Comparison of ENCODE assay signal across 8 cellular contexts in the genomic region with DNA sequence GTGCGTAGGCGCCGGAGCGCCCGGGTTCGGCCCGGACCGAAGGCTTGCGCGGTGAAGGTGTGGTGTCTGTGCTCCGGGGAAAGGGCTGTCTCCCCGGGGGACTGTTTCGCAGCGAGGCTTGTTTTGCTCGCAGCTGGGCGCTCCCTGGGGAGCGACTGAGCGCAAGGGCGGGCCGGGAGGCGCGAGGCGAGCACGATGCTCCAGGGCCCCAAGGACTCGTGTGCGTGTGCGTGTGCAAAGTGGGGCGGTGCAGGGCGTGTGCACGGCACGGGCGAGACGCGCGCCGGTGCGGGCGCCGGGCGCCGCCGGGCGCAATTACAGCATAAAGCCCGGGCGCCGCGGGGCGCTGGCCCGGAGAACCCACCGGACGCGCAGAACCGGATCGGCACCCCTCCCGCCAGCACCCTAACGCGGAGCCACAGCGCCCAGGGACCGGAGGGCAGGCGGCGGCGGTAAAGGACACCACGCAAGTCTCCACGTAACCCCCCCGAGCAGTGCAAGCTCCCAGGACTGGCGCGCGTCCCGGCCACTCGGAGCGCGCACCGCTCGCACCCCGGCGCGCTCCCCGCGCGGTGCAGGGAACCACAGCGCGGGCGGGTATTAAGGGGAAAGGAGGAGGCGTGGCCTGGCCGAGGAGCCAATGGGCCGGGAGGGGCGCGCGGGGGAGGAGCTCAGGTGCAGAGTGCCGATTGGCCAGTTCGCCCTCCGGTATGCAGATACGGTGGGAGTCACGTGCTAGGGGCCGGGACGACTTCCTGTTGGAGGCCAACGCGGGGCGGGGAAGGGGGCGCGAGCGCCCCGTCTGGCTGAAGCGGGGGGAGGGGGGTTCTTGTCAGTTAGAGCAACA. TPM values are rescaled to one million over a fixed set of nuclear protein-coding genes. Genes with fewer than 3 reads are reported as not detected.
A peak's percentile ranks its signal among the peaks of the same experiment; 100 is the strongest.
DNase-seq lines count a peak whose midpoint lies in the region; ATAC-seq lines count a peak whose summit lies in the region.

A gene with protein sequence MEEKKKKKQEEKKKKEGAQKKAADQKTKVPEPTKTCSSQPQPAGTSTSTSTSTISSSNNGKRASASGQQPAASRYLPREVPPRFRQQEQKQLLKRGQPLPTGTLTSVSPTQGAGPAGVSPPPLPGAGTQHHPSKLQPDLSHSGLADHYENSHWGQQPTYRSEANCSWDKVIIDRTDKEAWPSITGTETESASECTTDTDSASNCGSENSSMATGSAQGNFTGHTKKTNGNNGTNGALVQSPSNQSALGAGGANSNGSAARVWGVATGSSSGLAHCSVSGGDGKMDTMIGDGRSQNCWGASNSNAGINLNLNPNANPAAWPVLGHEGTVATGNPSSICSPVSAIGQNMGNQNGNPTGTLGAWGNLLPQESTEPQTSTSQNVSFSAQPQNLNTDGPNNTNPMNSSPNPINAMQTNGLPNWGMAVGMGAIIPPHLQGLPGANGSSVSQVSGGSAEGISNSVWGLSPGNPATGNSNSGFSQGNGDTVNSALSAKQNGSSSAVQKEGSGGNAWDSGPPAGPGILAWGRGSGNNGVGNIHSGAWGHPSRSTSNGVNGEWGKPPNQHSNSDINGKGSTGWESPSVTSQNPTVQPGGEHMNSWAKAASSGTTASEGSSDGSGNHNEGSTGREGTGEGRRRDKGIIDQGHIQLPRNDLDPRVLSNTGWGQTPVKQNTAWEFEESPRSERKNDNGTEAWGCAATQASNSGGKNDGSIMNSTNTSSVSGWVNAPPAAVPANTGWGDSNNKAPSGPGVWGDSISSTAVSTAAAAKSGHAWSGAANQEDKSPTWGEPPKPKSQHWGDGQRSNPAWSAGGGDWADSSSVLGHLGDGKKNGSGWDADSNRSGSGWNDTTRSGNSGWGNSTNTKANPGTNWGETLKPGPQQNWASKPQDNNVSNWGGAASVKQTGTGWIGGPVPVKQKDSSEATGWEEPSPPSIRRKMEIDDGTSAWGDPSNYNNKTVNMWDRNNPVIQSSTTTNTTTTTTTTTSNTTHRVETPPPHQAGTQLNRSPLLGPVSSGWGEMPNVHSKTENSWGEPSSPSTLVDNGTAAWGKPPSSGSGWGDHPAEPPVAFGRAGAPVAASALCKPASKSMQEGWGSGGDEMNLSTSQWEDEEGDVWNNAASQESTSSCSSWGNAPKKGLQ (N-terminal part only) (plus strand): TSS at position 835 of the 847 bp plus-strand sequence. CDS start 45,504 bp downstream, outside the sequence.

- peak within 1 kb of the TSS; percentile 92 to 97 (median 96) for H3K27ac Mint-ChIP-seq in CD8-positive, alpha-beta memory T cell

- H3K4me3 ChIP-seq in CD8-positive, alpha-beta memory T cell (ENCODE audit: low read length): peak within 1 kb of the TSS; percentile 83

- no peaks in the 10 kb centered on the region for H3K9me3 ChIP-seq in CD8-positive, alpha-beta memory T cell (ENCODE audit: low read length)

- H3K27me3 Mint-ChIP-seq in CD8-positive, alpha-beta memory T cell: peaks cover 0 to 6% of the 10 kb centered on the region in 2 donors

- DNase-seq in CD8-positive, alpha-beta memory T cell: peak; percentile 99 to 100 (median 100)
- peak; percentile 69 for DNase-seq in HS-27A (ENCODE audit: low read depth)
- peak; percentile 98 for DNase-seq in NK-92 (lab: John Stamatoyannopoulos, UW; ENCODE audit: unreplicated experiment)
- peak; percentile 99 for DNase-seq in effector CD8-positive, alpha-beta T cell (lab: John Stamatoyannopoulos, UW)
- DNase-seq in lung microvascular endothelial cell (ENCODE audit: low read depth in 2 of 2): peak; percentile 98 to 99
- peak; percentile 99 to 100 (median 100) for DNase-seq in stimulated activated CD4-positive, alpha-beta T cell treated with anti-CD3 and anti-CD28 coated beads, TNF-alpha, amount 100 ng/mL, for 4 hours (ENCODE audit: low read depth in 3 of 3)

- H3K4me1 ChIP-seq in CD8-positive, alpha-beta memory T cell (ENCODE audit: insufficient read depth, low read length): peaks cover 38% of the 10 kb centered on the region

- peak within 1 kb of the TSS; percentile 58 for H3K27ac ChIP-seq in CD8-positive, alpha-beta memory T cell (ENCODE audit: low read depth, low read length)

- peaks cover 39 to 48% (median 45%) of the 10 kb centered on the region in 3 donors for H3K4me1 Mint-ChIP-seq in CD8-positive, alpha-beta memory T cell

- H3K27me3 ChIP-seq in CD8-positive, alpha-beta memory T cell (ENCODE audit: insufficient read depth, low read length, poor library complexity, severe bottlenecking): no peaks in the 10 kb centered on the region

- CTCF ChIA-PET in CD8-positive, alpha-beta memory T cell (lab: Charles Lee): interaction anchor here (0.6 to 2.5 kb wide), 14 partner anchors 12 to 312 kb away, joined by 3 to 15 read pairs (median 3); no protein-coding TSS in a partner anchor
- CTCF ChIA-PET in activated CD8-positive, alpha-beta memory T cell treated with anti-CD3 and anti-CD28 coated beads for 36 hours (lab: Charles Lee): interaction anchor here (0.6 to 2.2 kb wide), 7 partner anchors 8 to 816 kb away, joined by 3 to 6 read pairs (median 3); no protein-coding TSS in a partner anchor

- POLR2A ChIA-PET in CD8-positive, alpha-beta memory T cell (lab: Charles Lee): interaction anchor here (0.6 to 3.5 kb wide), 56 partner anchors 10 to 1457 kb away, joined by 3 to 68 read pairs (median 4); partner anchors contain the start of genes RHBDF2 and SEC14L1
- POLR2A ChIA-PET in activated CD8-positive, alpha-beta memory T cell treated with anti-CD3 and anti-CD28 coated beads for 36 hours (lab: Charles Lee): interaction anchor here (0.6 to 2.1 kb wide), 37 partner anchors 10 to 883 kb away, joined by 3 to 15 read pairs (median 4); no protein-coding TSS in a partner anchor

- peak; percentile 90 for ATAC-seq in GM19463 (IDR thresholded peaks at IDR 0.05; ENCODE audit: unreplicated experiment)

- H3K36me3 Mint-ChIP-seq in CD8-positive, alpha-beta memory T cell: peaks cover 0 to 22% (median 0%) of the 10 kb centered on the region in 3 donors

- H3K4me3 Mint-ChIP-seq in CD8-positive, alpha-beta memory T cell: peak within 1 kb of the TSS; percentile 93 to 98 (median 97)

- H3K9me3 Mint-ChIP-seq in CD8-positive, alpha-beta memory T cell: no peaks in the 10 kb centered on the region

- H3K36me3 ChIP-seq in CD8-positive, alpha-beta memory T cell (ENCODE audit: insufficient read depth, low read length): no peaks in the 10 kb centered on the region

RNA-seq across cellular contexts. Expression of the gene that starts here (rescaled TPM):
- total RNA-seq in CD8-positive, alpha-beta memory T cell: 10 to 100 TPM; 25.9 to 28.1 TPM
- polyA plus RNA-seq in CD8-positive, alpha-beta memory T cell: 7.4 TPM
- total RNA-seq in activated CD8-positive, alpha-beta memory T cell treated with anti-CD3 and anti-CD28 coated beads for 36 hours: 10 to 100 TPM; 17.9 to 21.0 TPM
- total RNA-seq in lung microvascular endothelial cell: 5.7 and 7.5 TPM in 2 replicates

Comparison
In these comparisons a context has a peak if more than half of its experiments do, and no peak if none do; other contexts are left out.
1. Peak in every context shown above with its lines: DNase-seq, ATAC-seq, H3K4me3 ChIP-seq and H3K27ac ChIP-seq.